Comparison of ENCODE assay signal across 9 cellular contexts in genomic region chr15:23686466-23687142, GRCh38. TPM values are rescaled to one million over a fixed set of nuclear protein-coding genes. Genes with fewer than 3 reads are reported as not detected.
A peak's percentile ranks its signal among the peaks of the same experiment; 100 is the strongest.
DNase-seq lines count a peak whose midpoint lies in the region; ATAC-seq and TF ChIP-seq lines count a peak whose summit lies in the region.
"Had no signal": no experiment of that assay in that cellular context is flagged by ENCODE, and none has a peak within 500 bp of the region (broad histone marks: within the 10 kb centered on the region; RNA-seq: fewer than 3 reads in every experiment).

No MANE protein-coding gene starts in this region.

- H3K27me3 ChIP-seq in ACC112 (ENCODE audit: insufficient read depth, low read length) (no peaks in the 10 kb centered on the region), RWPE2 (ENCODE audit: insufficient read depth, poor library complexity, severe bottlenecking) (no peaks in the 10 kb centered on the region), neuronal stem cell (ENCODE audit: control insufficient read depth in 3 of 3, insufficient read depth in 3 of 3, low read depth in 1 of 3, low read length in 3 of 3) (no peaks in the 10 kb centered on the region)

- H2AFZ ChIP-seq in ACC112 (ENCODE audit: low read length, unreplicated experiment) (no peak overlapping the region), neuronal stem cell (ENCODE audit: low read length) (peak overlapping the region; percentile 60)

- no peak overlapping the region for H2BK120ac ChIP-seq in neuronal stem cell (ENCODE audit: low read depth, low read length)

- peaks cover 2% of the 10 kb centered on the region for H3K9me3 Mint-ChIP-seq in glutamatergic neuron (ENCODE audit: unreplicated experiment)

- H3K27ac Mint-ChIP-seq in glutamatergic neuron (ENCODE audit: unreplicated experiment), result peak overlapping the region; percentile 70

- peaks cover 11% of the 10 kb centered on the region for H3K4me1 Mint-ChIP-seq in glutamatergic neuron (ENCODE audit: low read depth, unreplicated experiment)

- peak; percentile 59 for ATAC-seq in RWPE2 (ENCODE audit: low read depth)
- no peak for ATAC-seq in GM21717 (IDR thresholded peaks at IDR 0.05; ENCODE audit: unreplicated experiment)
- ATAC-seq in GM18870 (IDR thresholded peaks at IDR 0.05; ENCODE audit: unreplicated experiment), result no peak

- peak overlapping the region; percentile 31 for H2BK5ac ChIP-seq in neuronal stem cell (ENCODE audit: low read length)

- H3K4me1 ChIP-seq in ACC112 (ENCODE audit: control insufficient read depth, insufficient read depth, low read length, unreplicated experiment) (no peaks in the 10 kb centered on the region), RWPE2 (ENCODE audit: insufficient read depth, poor library complexity, severe bottlenecking) (no peaks in the 10 kb centered on the region), neuronal stem cell (ENCODE audit: control insufficient read depth in 2 of 2, insufficient read depth in 1 of 2, low read depth in 1 of 2, low read length in 2 of 2) (peaks cover 9 to 16% of the 10 kb centered on the region in 2 donors)

- H3K4ac ChIP-seq in neuronal stem cell (ENCODE audit: low read length), result no peak overlapping the region

- TF ChIP-seq CTCF in RWPE2 (IDR thresholded peaks at IDR 0.05; ENCODE audit: poor library complexity, severe bottlenecking) (no peak), glutamatergic neuron (IDR thresholded peaks at IDR 0.05; ENCODE audit: partially characterized antibody, unreplicated experiment) (no peak)

- no peak overlapping the region for H3K27ac ChIP-seq in ACC112 (ENCODE audit: low read depth, low read length)
- no peak overlapping the region for H3K27ac ChIP-seq in RWPE2 (ENCODE audit: poor library complexity, severe bottlenecking)
- no peak overlapping the region for H3K27ac ChIP-seq in neuronal stem cell (replicated peaks; ENCODE audit: low read length)

- H3K79me2 ChIP-seq in ACC112 (ENCODE audit: control insufficient read depth, insufficient read depth, low read length, unreplicated experiment), result no peaks in the 10 kb centered on the region

- H4K91ac ChIP-seq in neuronal stem cell (ENCODE audit: low read depth, low read length, poor library complexity), result peak overlapping the region; percentile 82

- no CpG with 5 or more reads among the region's 57 CpGs for WGBS in neuronal stem cell (ENCODE audit: extremely low coverage in 2 of 2, insufficient read length in 2 of 2, insufficient replicate concordance in 1 of 2), 2 donors

- H3K9me3 ChIP-seq in RWPE2 (ENCODE audit: severe bottlenecking), result peaks cover 4% of the 10 kb centered on the region
- peaks cover 0 to 6% of the 10 kb centered on the region in 2 donors for H3K9me3 ChIP-seq in neuronal stem cell (replicated peaks in 1 of 2; ENCODE audit: control insufficient read depth in 2 of 2, insufficient read depth in 1 of 2, low read depth in 1 of 2, low read length in 2 of 2)

- H3K4me3 ChIP-seq in ACC112 (ENCODE audit: low read depth, low read length) (peak overlapping the region; percentile 76), RWPE2 (ENCODE audit: severe bottlenecking) (peak overlapping the region; percentile 51), neuronal stem cell (ENCODE audit: low read length in 2 of 2) (peak overlapping the region; percentile 69 to 87)

- H2BK12ac ChIP-seq in neuronal stem cell (ENCODE audit: low read length), result no peak overlapping the region

- no peaks in the 10 kb centered on the region for H3K36me3 ChIP-seq in ACC112 (ENCODE audit: insufficient read depth, low read length)
- peaks cover 4% of the 10 kb centered on the region; the same call in 1 of the 2 replicates for H3K36me3 ChIP-seq in RWPE2 (ENCODE audit: low read depth)
- peaks cover 0 to 12% of the 10 kb centered on the region in 2 donors for H3K36me3 ChIP-seq in neuronal stem cell (replicated peaks in 1 of 2; ENCODE audit: control insufficient read depth in 2 of 2, insufficient read depth in 2 of 2, low read length in 2 of 2)

- no peak overlapping the region for H2BK15ac ChIP-seq in neuronal stem cell (ENCODE audit: low read length)

- peaks cover 12% of the 10 kb centered on the region for H3K27me3 Mint-ChIP-seq in glutamatergic neuron (ENCODE audit: unreplicated experiment)

- H2AK5ac ChIP-seq in neuronal stem cell (ENCODE audit: low read depth, low read length), result peak overlapping the region; percentile 70

- peak overlapping the region; percentile 82 for H3K18ac ChIP-seq in neuronal stem cell (ENCODE audit: low read length)

- H3K23ac ChIP-seq in neuronal stem cell (ENCODE audit: low read depth, low read length, poor library complexity), result peak overlapping the region; percentile 76

- H3K36me3 Mint-ChIP-seq in glutamatergic neuron (ENCODE audit: unreplicated experiment), result no peaks in the 10 kb centered on the region

- peaks cover 3% of the 10 kb centered on the region for H3K79me1 ChIP-seq in neuronal stem cell (ENCODE audit: low read depth, low read length)

- H3K4me3 Mint-ChIP-seq in glutamatergic neuron (ENCODE audit: unreplicated experiment), result peak overlapping the region; percentile 85

- H3K4me2 ChIP-seq in neuronal stem cell (ENCODE audit: insufficient read depth, low read length, poor library complexity, severe bottlenecking), result peak overlapping the region; percentile 65

- no peak overlapping the region for H4K8ac ChIP-seq in neuronal stem cell (ENCODE audit: low read depth, low read length)

- no peak overlapping the region for H3K14ac ChIP-seq in neuronal stem cell (ENCODE audit: low read length)

- no peak for DNase-seq in RWPE2 (ENCODE audit: low spot score)
- peak; percentile 36 for DNase-seq in glutamatergic neuron
- DNase-seq in neuronal stem cell (ENCODE audit: low spot score), result no peak
- DNase-seq in MV-4-11 (lab: John Stamatoyannopoulos, UW), result no peak
- no peak for DNase-seq in Kasumi-1 (lab: John Stamatoyannopoulos, UW)

- peak overlapping the region; percentile 86 for H3K9ac ChIP-seq in neuronal stem cell (ENCODE audit: low read depth, low read length, poor library complexity)

RNA-seq across cellular contexts. Expression of gene NDN, which starts 0.5 kb away (rescaled TPM):
- total RNA-seq in glutamatergic neuron (ENCODE audit: unreplicated experiment), result 115 TPM
- polyA plus RNA-seq in neuronal stem cell (2013, experiment 1 of 2), result 89.4 TPM
- polyA plus RNA-seq in neuronal stem cell (2013, experiment 2 of 2), result 87.4 TPM

RNA-seq across cellular contexts. Expression of gene MAGEL2, which starts 38.9 kb away (rescaled TPM):
- 27.1 TPM for total RNA-seq in glutamatergic neuron (ENCODE audit: unreplicated experiment)
- polyA plus RNA-seq in neuronal stem cell (2013, experiment 1 of 2), result 3.0 TPM
- polyA plus RNA-seq in neuronal stem cell (2013, experiment 2 of 2), result 3.0 TPM
- polyA plus RNA-seq: keratinocyte had no signal
